8 cellular contexts compared by ENCODE assay signal in genomic region chr12:76346798-76347420, GRCh38. TPM values are rescaled to one million over a fixed set of nuclear protein-coding genes. Genes with fewer than 3 reads are reported as not detected.
A peak's percentile ranks its signal among the peaks of the same experiment; 100 is the strongest.
DNase-seq lines count a peak whose midpoint lies in the region; ATAC-seq and TF ChIP-seq lines count a peak whose summit lies in the region.

No MANE protein-coding gene starts in this region.

- H3K4me3 ChIP-seq in CD4-positive, alpha-beta memory T cell (ENCODE audit: low read length in 2 of 2), result peak overlapping the region in 1 of 2 donors; percentile 64

- peak overlapping the region; percentile 95 to 99 (median 96) for H3K4me3 Mint-ChIP-seq in CD4-positive, alpha-beta memory T cell
- H3K4me3 Mint-ChIP-seq in T-helper 1 cell treated with Interleukin-12 subunit alpha and Interleukin-12 subunit beta and Interleukin-4 antibody, amounts not matched to agents 30 μg/mL and 1 μg/mL, for 36 hours, result peak overlapping the region; percentile 92
- H3K4me3 Mint-ChIP-seq in natural killer cell, result peak overlapping the region; percentile 93

- H3K27ac Mint-ChIP-seq in CD4-positive, alpha-beta memory T cell, result peak overlapping the region in 5 of 7 donors; percentile 9 to 95 (median 22)
- no peak overlapping the region for H3K27ac Mint-ChIP-seq in T-helper 1 cell treated with Interleukin-12 subunit alpha and Interleukin-12 subunit beta and Interleukin-4 antibody, amounts not matched to agents 30 μg/mL and 1 μg/mL, for 36 hours
- peak overlapping the region; percentile 84 to 91 for H3K27ac Mint-ChIP-seq in natural killer cell

- POLR2A ChIA-PET in CD4-positive, alpha-beta memory T cell (lab: Charles Lee; ENCODE audit: partially characterized antibody), result interaction anchor here (1.6 to 2.3 kb wide), 2 partner anchors 212 to 866 kb away, joined by 4 to 20 read pairs; partner anchors contain the start of genes GLIPR1 and OSBPL8

- intact Hi-C loops in CD4-positive, alpha-beta memory T cell (cut with micrococcal nuclease), result loop anchor here (5.0 to 10.0 kb wide), 4 partner anchors 110 to 1012 kb away; partner anchors contain the start of genes CAPS2, E2F7 and GLIPR1L1
- intact Hi-C loops in natural killer cell (cut with micrococcal nuclease), result loop anchor here (5.0 to 10.0 kb wide), 2 partner anchors 265 to 1012 kb away; partner anchors contain the start of genes CAPS2, GLIPR1L1 and NAP1L1

- no peak overlapping the region for H3K27ac ChIP-seq in CD4-positive, alpha-beta memory T cell (ENCODE audit: low read depth, low read length)
- peak overlapping the region; percentile 74 for H3K27ac ChIP-seq in epithelial cell of prostate

- DNase-seq in CD4-positive, alpha-beta memory T cell, result no peak
- DNase-seq in epithelial cell of prostate (ENCODE audit: low read depth, low spot score) (no peak), natural killer cell (no peak)
- no peak for DNase-seq in activated CD8-positive, alpha-beta memory T cell treated with anti-CD3 and anti-CD28 coated beads, Interleukin-2, amount 50 U/mL, for 4 hours

- CTCF ChIA-PET in CD4-positive, alpha-beta memory T cell (lab: Charles Lee; ENCODE audit: partially characterized antibody), result interaction anchor here (1.8 to 2.3 kb wide), 3 partner anchors 10 to 820 kb away, joined by 7 to 11 read pairs (median 10); no protein-coding TSS in a partner anchor

- peaks cover 0 to 5% of the 10 kb centered on the region in 2 donors for H3K36me3 Mint-ChIP-seq in CD4-positive, alpha-beta memory T cell
- H3K36me3 Mint-ChIP-seq in T-helper 1 cell treated with Interleukin-12 subunit alpha and Interleukin-12 subunit beta and Interleukin-4 antibody, amounts not matched to agents 30 μg/mL and 1 μg/mL, for 36 hours (ENCODE audit: low read depth), result peaks cover 5% of the 10 kb centered on the region
- H3K36me3 Mint-ChIP-seq in natural killer cell, result no peaks in the 10 kb centered on the region

- H3K27me3 Mint-ChIP-seq in CD4-positive, alpha-beta memory T cell, result no peaks in the 10 kb centered on the region
- no peaks in the 10 kb centered on the region for H3K27me3 Mint-ChIP-seq in T-helper 1 cell treated with Interleukin-12 subunit alpha and Interleukin-12 subunit beta and Interleukin-4 antibody, amounts not matched to agents 30 μg/mL and 1 μg/mL, for 36 hours (ENCODE audit: low read depth)
- H3K27me3 Mint-ChIP-seq in natural killer cell (ENCODE audit: low read depth in 2 of 2), result no peaks in the 10 kb centered on the region

- H3K9me3 ChIP-seq in CD4-positive, alpha-beta memory T cell (ENCODE audit: control insufficient read depth in 1 of 2, low read length in 2 of 2), result no peaks in the 10 kb centered on the region

- TF ChIP-seq CTCF in LNCAP (IDR thresholded peaks at IDR 0.05) (peak; percentile 54; the same call in 1 of the 2 replicates), natural killer cell (IDR thresholded peaks at IDR 0.05) (no peak)

- no peaks in the 10 kb centered on the region for H3K9me3 Mint-ChIP-seq in CD4-positive, alpha-beta memory T cell
- no peaks in the 10 kb centered on the region for H3K9me3 Mint-ChIP-seq in T-helper 1 cell treated with Interleukin-12 subunit alpha and Interleukin-12 subunit beta and Interleukin-4 antibody, amounts not matched to agents 30 μg/mL and 1 μg/mL, for 36 hours
- H3K9me3 Mint-ChIP-seq in natural killer cell, result no peaks in the 10 kb centered on the region

- peaks cover 13 to 43% (median 23%) of the 10 kb centered on the region in 4 donors for H3K4me1 Mint-ChIP-seq in CD4-positive, alpha-beta memory T cell
- H3K4me1 Mint-ChIP-seq in T-helper 1 cell treated with Interleukin-12 subunit alpha and Interleukin-12 subunit beta and Interleukin-4 antibody, amounts not matched to agents 30 μg/mL and 1 μg/mL, for 36 hours (ENCODE audit: low read depth), result peaks cover 24% of the 10 kb centered on the region
- peaks cover 19 to 20% of the 10 kb centered on the region in 2 donors for H3K4me1 Mint-ChIP-seq in natural killer cell

- H3K27me3 ChIP-seq in CD4-positive, alpha-beta memory T cell (ENCODE audit: insufficient read depth, low read length), result no peaks in the 10 kb centered on the region

- H3K36me3 ChIP-seq in CD4-positive, alpha-beta memory T cell (ENCODE audit: insufficient read depth, low read length), result no peaks in the 10 kb centered on the region

- peaks cover 23% of the 10 kb centered on the region for H3K4me1 ChIP-seq in CD4-positive, alpha-beta memory T cell (ENCODE audit: insufficient read depth, low read length)

- ATAC-seq in GM18867 (IDR thresholded peaks at IDR 0.05; ENCODE audit: unreplicated experiment) (peak; percentile 27), natural killer cell (no peak), HG02938 (IDR thresholded peaks at IDR 0.05; ENCODE audit: unreplicated experiment) (no peak)

RNA-seq across cellular contexts. Expression of gene BBS10, which starts 1.3 kb away (rescaled TPM):
- 10 to 100 TPM; 11.5 to 12.6 TPM for total RNA-seq in CD4-positive, alpha-beta memory T cell
- polyA plus RNA-seq in CD4-positive, alpha-beta memory T cell, result 1 to 10 TPM in 1 of 2 donors, under 1 TPM in 1; 0.92 to 2.5 TPM
- 1 to 10 TPM; 2.8 to 4.0 (median 3.3) TPM for total RNA-seq in natural killer cell
